1 cellular context compared by ENCODE assay signal in the genomic region with DNA sequence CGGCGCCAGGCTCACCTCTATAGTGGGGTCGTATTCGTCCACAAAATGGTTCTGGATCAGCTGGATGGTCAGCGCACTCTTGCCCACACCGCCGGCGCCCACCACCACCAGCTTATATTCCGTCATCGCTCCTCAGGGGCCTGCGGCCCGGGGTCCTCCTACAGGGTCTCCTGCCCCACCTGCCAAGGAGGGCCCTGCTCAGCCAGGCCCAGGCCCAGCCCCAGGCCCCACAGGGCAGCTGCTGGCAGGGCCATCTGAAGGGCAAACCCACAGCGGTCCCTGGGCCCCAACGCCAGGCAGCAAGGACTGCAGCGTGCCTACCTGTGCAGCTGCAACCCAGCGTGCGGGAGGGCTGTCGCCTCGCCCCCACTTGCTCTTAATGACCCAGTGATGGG.
TF ChIP-seq lines count a peak whose summit lies in the region.

No MANE protein-coding gene starts in this region.

TF ChIP-seq in K562, 482 proteins besides CTCF, POLR2A, EP300 and RAD21:
- no peak for TF ChIP-seq CEBPG (CRISPR knock-in tag; IDR thresholded peaks at IDR 0.05)
- no peak for TF ChIP-seq CEBPG (tag; conservative IDR thresholded peaks at IDR 0.05 in 1 of 2, IDR thresholded peaks at IDR 0.05 in 1 of 2)
- peak; percentile 66 for TF ChIP-seq RBFOX2 (IDR thresholded peaks at IDR 0.05; ENCODE audit: low read depth, low read length)
- TF ChIP-seq DMBX1 (CRISPR knock-in tag; IDR thresholded peaks at IDR 0.05; ENCODE audit: borderline replicate concordance) = no peak
